Comparison of ENCODE assay signal across 8 cellular contexts in the genomic region with DNA sequence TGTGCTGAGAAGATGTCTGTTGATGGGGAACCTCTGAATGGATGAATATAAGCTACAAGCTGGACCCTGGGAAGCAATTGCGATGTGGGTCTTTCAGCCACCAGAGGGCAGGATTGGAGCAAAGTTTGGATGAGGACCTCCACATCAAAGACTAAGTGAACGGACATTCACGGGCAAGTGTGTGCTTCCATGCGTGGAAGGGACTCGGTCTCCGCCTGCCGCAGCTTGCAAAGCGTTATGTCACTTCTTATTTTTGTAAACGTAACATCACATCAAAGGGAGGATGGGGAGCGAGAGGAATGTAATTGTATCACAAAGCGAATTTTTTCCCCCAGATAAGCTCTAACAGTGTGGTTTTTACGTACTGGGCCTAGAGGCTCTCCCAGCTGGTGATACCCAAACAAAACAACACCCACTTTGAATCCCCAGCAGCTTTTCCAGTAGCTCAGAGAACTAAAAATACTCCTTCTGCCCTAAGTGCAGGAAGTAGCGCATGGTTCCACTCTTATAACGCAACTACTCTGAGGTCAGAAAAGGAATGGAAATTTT.
DNase-seq lines count a peak whose midpoint lies in the region; ATAC-seq and TF ChIP-seq lines count a peak whose summit lies in the region.

No MANE protein-coding gene starts in this region.

- peak; percentile 81 for ATAC-seq in GM21825 (IDR thresholded peaks at IDR 0.05; ENCODE audit: unreplicated experiment)
- peak; percentile 71 for ATAC-seq in gastroesophageal sphincter

- H4K20me1 ChIP-seq in KMS-11 (ENCODE audit: insufficient read depth), result no peaks in the 10 kb centered on the region

- DNase-seq in Daoy (ENCODE audit: low read depth), result peak; percentile 79
- DNase-seq in RWPE1 (ENCODE audit: low spot score), result peak; percentile 77
- DNase-seq in activated naive CD4-positive, alpha-beta T cell (lab: John Stamatoyannopoulos, UW), result peak; percentile 12 to 39 (median 24)

- WGBS in gastroesophageal sphincter (ENCODE audit: low coverage in 1 of 2), 2 donors, result 0 to 3% methylated on average over 14 of the region's 14 CpGs

- TF ChIP-seq POLR2A in gastroesophageal sphincter (IDR thresholded peaks at IDR 0.05), result no peak

- no peaks in the 10 kb centered on the region for H3K79me2 ChIP-seq in KMS-11 (ENCODE audit: insufficient read depth, low read depth)

- no peaks in the 10 kb centered on the region for H3K9me3 ChIP-seq in gastroesophageal sphincter
- H3K9me3 ChIP-seq in neutrophil, result no peaks in the 10 kb centered on the region
- H3K9me3 ChIP-seq in subcutaneous abdominal adipose tissue (ENCODE audit: control insufficient read depth in 5 of 5, low read length in 5 of 5), result no peaks in the 10 kb centered on the region

- no peak for TF ChIP-seq EP300 in gastroesophageal sphincter (IDR thresholded peaks at IDR 0.05)

- TF ChIP-seq CTCF in KMS-11 (conservative IDR thresholded peaks at IDR 0.05; ENCODE audit: low read depth, low read length) (peak; percentile 75), RWPE1 (conservative IDR thresholded peaks at IDR 0.05; ENCODE audit: low read depth) (peak; percentile 78), gastroesophageal sphincter (IDR thresholded peaks at IDR 0.05) (peak in 3 of 4 experiments; percentile 81 to 93 (median 88)), neutrophil (IDR thresholded peaks at IDR 0.05) (no peak)

- H3K4me1 ChIP-seq in KMS-11 (ENCODE audit: low read depth, poor library complexity, severe bottlenecking), result no peaks in the 10 kb centered on the region
- peaks cover 0 to 40% (median 19%) of the 10 kb centered on the region in 3 donors for H3K4me1 ChIP-seq in gastroesophageal sphincter
- H3K4me1 ChIP-seq in neutrophil (ENCODE audit: control insufficient read depth in 1 of 2, insufficient read depth in 1 of 2, low read depth in 1 of 2, low read length in 1 of 2), result peaks cover 9 to 10% of the 10 kb centered on the region in 2 experiments
- peaks cover 4 to 40% (median 22%) of the 10 kb centered on the region in 5 donors for H3K4me1 ChIP-seq in subcutaneous abdominal adipose tissue (ENCODE audit: control insufficient read depth in 5 of 5, insufficient read depth in 5 of 5, low read length in 5 of 5)

- no peaks in the 10 kb centered on the region for H3K27me3 ChIP-seq in KMS-11 (ENCODE audit: insufficient read depth, low read depth)
- no peaks in the 10 kb centered on the region for H3K27me3 ChIP-seq in gastroesophageal sphincter
- H3K27me3 ChIP-seq in neutrophil, result peaks cover 14% of the 10 kb centered on the region
- peaks cover 0 to 3% (median 0%) of the 10 kb centered on the region in 5 donors for H3K27me3 ChIP-seq in subcutaneous abdominal adipose tissue (ENCODE audit: control insufficient read depth in 5 of 5, insufficient read depth in 4 of 5, low read length in 5 of 5)

- POLR2A ChIA-PET in RWPE1 (lab: Yijun Ruan, JAX; ENCODE audit: low non-redundant PET), result interaction anchor here (0.6 kb wide), 1 partner anchor 90 kb away, joined by 4 read pairs; no protein-coding TSS in a partner anchor

- H3K4me3 ChIP-seq in KMS-11 (IDR thresholded peaks at IDR 0.05; ENCODE audit: insufficient read depth, low read depth, low read length) (no peak overlapping the region), gastroesophageal sphincter (peak overlapping the region; percentile 8 to 35), neutrophil (ENCODE audit: low read depth in 1 of 2, low read length in 1 of 2) (peak overlapping the region; percentile 31 to 57), subcutaneous abdominal adipose tissue (ENCODE audit: low read depth in 1 of 5, low read length in 5 of 5) (peak overlapping the region; percentile 23 to 60 (median 37))

- H2AFZ ChIP-seq in KMS-11 (ENCODE audit: low read depth), result peak overlapping the region; percentile 96

- H3K27ac ChIP-seq in KMS-11 (peak overlapping the region; percentile 17; the same call in 1 of the 2 replicates), RWPE1 (no peak overlapping the region), gastroesophageal sphincter (peak overlapping the region in 2 of 4 donors; percentile 14 to 58), neutrophil (peak overlapping the region; percentile 51), subcutaneous abdominal adipose tissue (ENCODE audit: low read depth, low read length) (no peak overlapping the region)

- H3K9ac ChIP-seq in KMS-11, result peak overlapping the region; percentile 32
- H3K9ac ChIP-seq in subcutaneous abdominal adipose tissue (ENCODE audit: low read length in 5 of 5), result peak overlapping the region in 1 of 5 donors; percentile 21

- H3K4me2 ChIP-seq in KMS-11, result peak overlapping the region; percentile 67

- CTCF ChIA-PET in RWPE1 (lab: Yijun Ruan, JAX), result interaction anchor here (0.5 to 1.9 kb wide), 28 partner anchors 11 to 803 kb away, joined by 3 to 18 read pairs (median 4); partner anchors contain the start of gene AFAP1L2

- no peaks in the 10 kb centered on the region for H3K36me3 ChIP-seq in KMS-11 (ENCODE audit: insufficient read depth)
- peaks cover 0 to 24% of the 10 kb centered on the region in 2 donors for H3K36me3 ChIP-seq in gastroesophageal sphincter
- no peaks in the 10 kb centered on the region for H3K36me3 ChIP-seq in neutrophil
- H3K36me3 ChIP-seq in subcutaneous abdominal adipose tissue (ENCODE audit: control insufficient read depth in 5 of 5, insufficient read depth in 5 of 5, low read length in 5 of 5), result peaks cover 0 to 11% (median 4%) of the 10 kb centered on the region in 5 donors

Comparison
In these comparisons a context has a peak if more than half of its experiments do, and no peak if none do; other contexts are left out.
1. DNase-seq: peak in every context shown above with its lines; median percentile 79 in Daoy; 77 in RWPE1; 24 in activated naive CD4-positive, alpha-beta T cell.
2. H3K27ac ChIP-seq: peak in KMS-11 (single experiment) and neutrophil (single experiment); none in RWPE1 (single experiment) and subcutaneous abdominal adipose tissue (single experiment).